In genomic region chr10:114489521-114490310, GRCh38 we compare ENCODE assay signal across 12 cellular contexts.
A peak's percentile ranks its signal among the peaks of the same experiment; 100 is the strongest.
DNase-seq lines count a peak whose midpoint lies in the region; ATAC-seq, FAIRE-seq and TF ChIP-seq lines count a peak whose summit lies in the region.
"Had no signal": no experiment of that assay in that cellular context is flagged by ENCODE, and none has a peak within 500 bp of the region (broad histone marks: within the 10 kb centered on the region; RNA-seq: fewer than 3 reads in every experiment).

No MANE protein-coding gene starts in this region.

- no peak overlapping the region for H3K4me3 ChIP-seq in endothelial cell of umbilical vein (replicated peaks in 1 of 3; ENCODE audit: insufficient read depth in 1 of 3, low read depth in 1 of 3, low read length in 3 of 3)

- H3K9ac ChIP-seq in endothelial cell of umbilical vein (replicated peaks; ENCODE audit: extremely low read depth, insufficient read depth, low read length) = no peak overlapping the region

- TF ChIP-seq CTCF in endothelial cell of umbilical vein (IDR thresholded peaks at IDR 0.05; ENCODE audit: extremely low read depth in 1 of 2, insufficient read depth in 1 of 2, low read depth in 1 of 2, low read length in 2 of 2) (no peak), neural crest cell (conservative IDR thresholded peaks at IDR 0.05) (no peak)

- H3K4me3 Mint-ChIP-seq in activated CD4-positive, alpha-beta T cell treated with anti-CD3 and anti-CD28 coated beads, Interleukin-2, amount 10 ng/mL, durations not matched to agents 7 days and 5 days = no peak overlapping the region
- H3K4me3 Mint-ChIP-seq in neural crest cell = peak overlapping the region; percentile 61
- no peak overlapping the region for H3K4me3 Mint-ChIP-seq in immature natural killer cell

- no peaks in the 10 kb centered on the region for H3K27me3 ChIP-seq in endothelial cell of umbilical vein (ENCODE audit: control insufficient read depth in 2 of 2, insufficient read depth in 2 of 2, low read length in 2 of 2)

- no peaks in the 10 kb centered on the region for H3K9me1 ChIP-seq in endothelial cell of umbilical vein (replicated peaks; ENCODE audit: control insufficient read depth, extremely low read depth, insufficient read depth, low read length)

- no peaks in the 10 kb centered on the region for H3K79me2 ChIP-seq in endothelial cell of umbilical vein (ENCODE audit: control insufficient read depth, insufficient read depth, low read length)

- in situ Hi-C loops in G401 (cut with HindIII; ENCODE audit: low sequenced_read_pairs) = no loop called here

- no peaks in the 10 kb centered on the region for H3K27me3 Mint-ChIP-seq in activated CD4-positive, alpha-beta T cell treated with anti-CD3 and anti-CD28 coated beads, Interleukin-2, amount 10 ng/mL, durations not matched to agents 7 days and 5 days
- H3K27me3 Mint-ChIP-seq in neural crest cell (ENCODE audit: low read depth) = no peaks in the 10 kb centered on the region
- H3K27me3 Mint-ChIP-seq in immature natural killer cell (ENCODE audit: low read depth in 3 of 3) = no peaks in the 10 kb centered on the region

- no peaks in the 10 kb centered on the region for H3K9me3 ChIP-seq in endothelial cell of umbilical vein (replicated peaks; ENCODE audit: control insufficient read depth, insufficient read depth, low read length)

- H3K27ac Mint-ChIP-seq in activated CD4-positive, alpha-beta T cell treated with anti-CD3 and anti-CD28 coated beads, Interleukin-2, amount 10 ng/mL, durations not matched to agents 7 days and 5 days = peak overlapping the region; percentile 56
- peak overlapping the region; percentile 81 for H3K27ac Mint-ChIP-seq in neural crest cell (ENCODE audit: unreplicated experiment)
- peak overlapping the region in 2 of 6 donors; percentile 2 to 30 for H3K27ac Mint-ChIP-seq in immature natural killer cell

- peak overlapping the region; percentile 12 for H3K4me2 ChIP-seq in endothelial cell of umbilical vein (ENCODE audit: insufficient read depth, low read length)

- dilution Hi-C loops in endothelial cell of umbilical vein (cut with MboI; ENCODE audit: extremely low pct_ligation_motif_present, low sequenced_read_pairs) = no loop called here

- no peaks in the 10 kb centered on the region for H4K20me1 ChIP-seq in endothelial cell of umbilical vein (replicated peaks; ENCODE audit: control insufficient read depth, extremely low read depth, insufficient read depth, low read length)

- H3K36me3 Mint-ChIP-seq in activated CD4-positive, alpha-beta T cell treated with anti-CD3 and anti-CD28 coated beads, Interleukin-2, amount 10 ng/mL, durations not matched to agents 7 days and 5 days (ENCODE audit: low read depth) = peaks cover 67% of the 10 kb centered on the region
- peaks cover 13% of the 10 kb centered on the region for H3K36me3 Mint-ChIP-seq in neural crest cell (ENCODE audit: low read depth)
- H3K36me3 Mint-ChIP-seq in immature natural killer cell = peaks cover 19 to 36% (median 35%) of the 10 kb centered on the region in 3 donors

- no peak for ATAC-seq in HG03354 (IDR thresholded peaks at IDR 0.05; ENCODE audit: poor library complexity, severe bottlenecking, unreplicated experiment)

- peak overlapping the region; percentile 4 for H3K27ac ChIP-seq in endothelial cell of umbilical vein (ENCODE audit: insufficient read depth, low read depth, low read length)

- intact Hi-C loops in endothelial cell of umbilical vein (cut with micrococcal nuclease) = loop anchor here (2.0 kb wide), 1 partner anchor 37 kb away; no protein-coding TSS in a partner anchor

- no peak for TF ChIP-seq POLR2A in endothelial cell of umbilical vein (IDR thresholded peaks at IDR 0.05; ENCODE audit: low read depth, low read length)

- H2AFZ ChIP-seq in endothelial cell of umbilical vein (ENCODE audit: low read depth, low read length) = no peak overlapping the region

- FAIRE-seq in endothelial cell of umbilical vein (lab: Jason Lieb, UNC) = peak; percentile 58

- H3K36me3 ChIP-seq in endothelial cell of umbilical vein (ENCODE audit: control insufficient read depth in 2 of 2, extremely low read depth in 1 of 2, insufficient read depth in 2 of 2, low read length in 2 of 2) = peaks cover 0 to 16% of the 10 kb centered on the region in 2 experiments

- no peak for TF ChIP-seq RAD21 in Ishikawa (IDR thresholded peaks at IDR 0.05; ENCODE audit: low read depth)

- CTCF ChIA-PET in activated CD4-positive, alpha-beta T cell treated with anti-CD3 and anti-CD28 coated beads, Interleukin-2, amount 10 ng/mL, durations not matched to agents 7 days and 5 days (lab: Charles Lee) = interaction anchor here (1.4 kb wide), 1 partner anchor 19 kb away, joined by 3 read pairs; no protein-coding TSS in a partner anchor
- CTCF ChIA-PET in endothelial cell of umbilical vein (lab: Charles Lee) = interaction anchor here (1.5 to 3.2 kb wide), 4 partner anchors 16 to 186 kb away, joined by 3 to 14 read pairs (median 4); no protein-coding TSS in a partner anchor

- no peak for DNase-seq in activated CD4-positive, alpha-beta T cell treated with anti-CD3 and anti-CD28 coated beads, Interleukin-2, amount 10 ng/mL, durations not matched to agents 7 days and 5 days
- no peak for DNase-seq in activated CD4-positive, alpha-beta T cell treated with anti-CD3 and anti-CD28 coated beads, Interleukin-2, amount 50 U/mL, for 4 hours
- peak; percentile 83 for DNase-seq in endothelial cell of umbilical vein (ENCODE audit: low read depth, low spot score)
- peak; percentile 25 for DNase-seq in neural crest cell (ENCODE audit: low read depth, low spot score)
- DNase-seq in G401 (ENCODE audit: low spot score) = no peak
- no peak for DNase-seq in immature natural killer cell
- DNase-seq: activated CD4-positive, alpha-beta T cell treated with anti-CD3 and anti-CD28 coated beads for 4 hours; activated effector memory CD4-positive, alpha-beta T cell treated with anti-CD3 and anti-CD28 coated beads, Interleukin-2, amount 50 U/mL, for 16 hours; mesenchymal stem cell; NCI-H2227 treated with DMSO at 0.1 percent for 48 hours had no signal

- H3K9me3 Mint-ChIP-seq in activated CD4-positive, alpha-beta T cell treated with anti-CD3 and anti-CD28 coated beads, Interleukin-2, amount 10 ng/mL, durations not matched to agents 7 days and 5 days = peaks cover 6% of the 10 kb centered on the region
- H3K9me3 Mint-ChIP-seq in neural crest cell (no peaks in the 10 kb centered on the region), immature natural killer cell (no peaks in the 10 kb centered on the region)

- peaks cover 62% of the 10 kb centered on the region for H3K4me1 Mint-ChIP-seq in activated CD4-positive, alpha-beta T cell treated with anti-CD3 and anti-CD28 coated beads, Interleukin-2, amount 10 ng/mL, durations not matched to agents 7 days and 5 days
- peaks cover 74% of the 10 kb centered on the region for H3K4me1 Mint-ChIP-seq in neural crest cell
- H3K4me1 Mint-ChIP-seq in immature natural killer cell = peaks cover 29 to 33% of the 10 kb centered on the region in 2 donors

- peak; percentile 49; the same call in 1 of the 2 replicates for TF ChIP-seq EP300 in Ishikawa (IDR thresholded peaks at IDR 0.05; ENCODE audit: borderline replicate concordance)

- peaks cover 34% of the 10 kb centered on the region for H3K4me1 ChIP-seq in endothelial cell of umbilical vein (ENCODE audit: control insufficient read depth, extremely low read depth, insufficient read depth, low read length)

- BruUV-seq in endothelial cell of umbilical vein (replicated peaks; lab: Mats Ljungman, UMichigan) = no TSS peak

- POLR2A ChIA-PET in activated CD4-positive, alpha-beta T cell treated with anti-CD3 and anti-CD28 coated beads, Interleukin-2, amount 10 ng/mL, durations not matched to agents 7 days and 5 days (lab: Charles Lee) = no interaction called here
- POLR2A ChIA-PET in endothelial cell of umbilical vein (lab: Charles Lee) = no interaction called here

TF ChIP-seq in Ishikawa, 13 proteins besides CTCF, POLR2A, EP300 and RAD21 (continues in another document):
- TF ChIP-seq TCF12 (IDR thresholded peaks at IDR 0.05; ENCODE audit: low read depth) (peak; percentile 48), YY1 (IDR thresholded peaks at IDR 0.05; ENCODE audit: low read depth) (0 out of 2 replicates have a peak, but pooled peaks have one; percentile 27), EGR1 (IDR thresholded peaks at IDR 0.05) (no peak), TEAD4 (IDR thresholded peaks at IDR 0.05) (peak; percentile 61; the same call in 1 of the 2 replicates), NFIC (IDR thresholded peaks at IDR 0.05) (peak; percentile 13; the same call in 1 of the 2 replicates)

TF ChIP-seq in endothelial cell of umbilical vein, 7 proteins besides CTCF, POLR2A, EP300 and RAD21:
- TF ChIP-seq FOS (IDR thresholded peaks at IDR 0.05; ENCODE audit: borderline replicate concordance, insufficient read depth, low read length) (no peak), MAX (IDR thresholded peaks at IDR 0.05; ENCODE audit: insufficient read depth, insufficient read length) (no peak), GATA2 (IDR thresholded peaks at IDR 0.05; ENCODE audit: insufficient read depth, insufficient read length, low read depth, low read length) (no peak), EZH2 (IDR thresholded peaks at IDR 0.05; ENCODE audit: borderline replicate concordance, low read depth, low read length, severe bottlenecking) (no peak), JUN (IDR thresholded peaks at IDR 0.05; ENCODE audit: borderline replicate concordance, insufficient read depth, insufficient read length, low read depth) (no peak), MYC (IDR thresholded peaks at IDR 0.05; ENCODE audit: low read depth, low read length) (no peak), POLR2AphosphoS5 (IDR thresholded peaks at IDR 0.05; ENCODE audit: insufficient read depth, low read depth, low read length) (no peak)

Comparison
In these comparisons a context has a peak if more than half of its experiments do, and no peak if none do; other contexts are left out.
1. DNase-seq: peak in endothelial cell of umbilical vein (single experiment) and neural crest cell (single experiment); none in activated CD4-positive, alpha-beta T cell treated with anti-CD3 and anti-CD28 coated beads, Interleukin-2, amount 10 ng/mL, durations not matched to agents 7 days and 5 days (single experiment), activated CD4-positive, alpha-beta T cell treated with anti-CD3 and anti-CD28 coated beads, Interleukin-2, amount 50 U/mL, for 4 hours (0 of 2), G401 (single experiment) and immature natural killer cell (0 of 3).